In genomic region chr17:81833921-81834830, GRCh38 we compare ENCODE assay signal across 9 cellular contexts. TPM values are rescaled to one million over a fixed set of nuclear protein-coding genes. Genes with fewer than 3 reads are reported as not detected.
DNase-seq lines count a peak whose midpoint lies in the region; ATAC-seq and TF ChIP-seq lines count a peak whose summit lies in the region.
"Had no signal": no experiment of that assay in that cellular context is flagged by ENCODE, and none has a peak within 500 bp of the region (broad histone marks: within the 10 kb centered on the region; RNA-seq: fewer than 3 reads in every experiment).

No MANE protein-coding gene starts in this region.

- no peak for TF ChIP-seq EP300 in transverse colon (IDR thresholded peaks at IDR 0.05; ENCODE audit: low read depth)

- H3K27ac ChIP-seq in lower lobe of right lung (peak overlapping the region; percentile 94), transverse colon (peak overlapping the region; percentile 89 to 97 (median 92))

- no peak for TF ChIP-seq POLR2A in transverse colon (IDR thresholded peaks at IDR 0.05)

- CTCF ChIA-PET in activated naive CD4-positive, alpha-beta T cell treated with anti-CD3 and anti-CD28 coated beads, Interleukin-2, amount 10 ng/mL, durations not matched to agents 7 days and 5 days (lab: Charles Lee) = no interaction called here

- 82 to 90% methylated on average over 4 to 26 of the region's 31 CpGs for WGBS in transverse colon (ENCODE audit: low coverage in 1 of 2), 2 donors

- H3K4me1 ChIP-seq in lower lobe of right lung (peaks cover 24% of the 10 kb centered on the region), transverse colon (peaks cover 10 to 27% (median 21%) of the 10 kb centered on the region in 4 donors)

- TF ChIP-seq CTCF in astrocyte of the cerebellum (IDR thresholded peaks at IDR 0.05; ENCODE audit: low read depth, low read length, missing control alignments) (no peak), lower lobe of right lung (IDR thresholded peaks at IDR 0.05) (no peak), transverse colon (IDR thresholded peaks at IDR 0.05) (no peak)

- H3K36me3 Mint-ChIP-seq in activated naive CD4-positive, alpha-beta T cell treated with anti-CD3 and anti-CD28 coated beads, Interleukin-2, amount 10 ng/mL, durations not matched to agents 7 days and 5 days = no peaks in the 10 kb centered on the region

- H3K4me3 ChIP-seq in astrocyte of the cerebellum (ENCODE audit: low read depth, low read length) = peak overlapping the region; percentile 76
- H3K4me3 ChIP-seq in lower lobe of right lung = peak overlapping the region; percentile 78
- peak overlapping the region in 3 of 4 donors; percentile 42 to 80 (median 60) for H3K4me3 ChIP-seq in transverse colon

- peaks cover 24% of the 10 kb centered on the region for H3K4me1 Mint-ChIP-seq in activated naive CD4-positive, alpha-beta T cell treated with anti-CD3 and anti-CD28 coated beads, Interleukin-2, amount 10 ng/mL, durations not matched to agents 7 days and 5 days

- H3K27me3 ChIP-seq in lower lobe of right lung (ENCODE audit: low read depth) = no peaks in the 10 kb centered on the region
- H3K27me3 ChIP-seq in transverse colon = no peaks in the 10 kb centered on the region

- ATAC-seq in lower lobe of right lung = no peak
- ATAC-seq in GM19463 (IDR thresholded peaks at IDR 0.05; ENCODE audit: unreplicated experiment) = no peak
- ATAC-seq in HG02798 (IDR thresholded peaks at IDR 0.05; ENCODE audit: poor library complexity, unreplicated experiment) = no peak
- ATAC-seq in HG02840 (IDR thresholded peaks at IDR 0.05; ENCODE audit: low FRiP score, unreplicated experiment) = no peak

- H3K9me3 Mint-ChIP-seq in activated naive CD4-positive, alpha-beta T cell treated with anti-CD3 and anti-CD28 coated beads, Interleukin-2, amount 10 ng/mL, durations not matched to agents 7 days and 5 days = no peaks in the 10 kb centered on the region

- in situ Hi-C loops in astrocyte of the cerebellum (cut with HindIII; ENCODE audit: low sequenced_read_pairs) = no loop called here
- in situ Hi-C loops in transverse colon (cut with MboI; ENCODE audit: low pct_ligation_motif_present in 1 of 4, low pct_unique_long_range_greater_than_20kb in 1 of 4, low sequenced_read_pairs in 3 of 4) = no loop called here

- peaks cover 4% of the 10 kb centered on the region for H3K36me3 ChIP-seq in lower lobe of right lung
- no peaks in the 10 kb centered on the region for H3K36me3 ChIP-seq in transverse colon

- peak overlapping the region; percentile 84 for H3K27ac Mint-ChIP-seq in activated naive CD4-positive, alpha-beta T cell treated with anti-CD3 and anti-CD28 coated beads, Interleukin-2, amount 10 ng/mL, durations not matched to agents 7 days and 5 days

- intact Hi-C loops in lower lobe of right lung (cut with DNase I) = no loop called here
- intact Hi-C loops in transverse colon (cut with DNase I; ENCODE audit: low total_unique reads) = no loop called here

- H3K4me3 Mint-ChIP-seq in activated naive CD4-positive, alpha-beta T cell treated with anti-CD3 and anti-CD28 coated beads, Interleukin-2, amount 10 ng/mL, durations not matched to agents 7 days and 5 days = peak overlapping the region; percentile 72

- H3K27me3 Mint-ChIP-seq in activated naive CD4-positive, alpha-beta T cell treated with anti-CD3 and anti-CD28 coated beads, Interleukin-2, amount 10 ng/mL, durations not matched to agents 7 days and 5 days = no peaks in the 10 kb centered on the region

- DNase-seq in activated naive CD4-positive, alpha-beta T cell treated with anti-CD3 and anti-CD28 coated beads, Interleukin-2, amount 10 ng/mL, durations not matched to agents 7 days and 5 days = no peak
- no peak for DNase-seq in activated naive CD4-positive, alpha-beta T cell treated with anti-CD3 and anti-CD28 coated beads, Interleukin-2, amount 50 U/mL, for 16 hours
- DNase-seq in astrocyte of the cerebellum (ENCODE audit: low read depth) (no peak), lower lobe of right lung (no peak), transverse colon (no peak)
- DNase-seq: NCI-H345 had no signal

- H3K9me3 ChIP-seq in lower lobe of right lung = no peaks in the 10 kb centered on the region
- H3K9me3 ChIP-seq in transverse colon = no peaks in the 10 kb centered on the region

RNA-seq across cellular contexts. Expression of gene PPP1R27, which starts 0.7 kb away (rescaled TPM):
- total RNA-seq in lower lobe of right lung = not detected
- under 1 TPM in 1 of 4 donors, not detected in 3; 0.68 TPM for total RNA-seq in transverse colon

RNA-seq across cellular contexts. Expression of gene MCRIP1, which starts 1.1 kb away (rescaled TPM):
- total RNA-seq in lower lobe of right lung (69.2 TPM), transverse colon (10 to 100 TPM; 23.3 to 44.0 (median 33.2) TPM)

RNA-seq across cellular contexts. Expression of gene P4HB, which starts 26.2 kb away (rescaled TPM):
- 432 TPM for total RNA-seq in lower lobe of right lung
- 100 to 1,000 TPM; 486 to 732 (median 556) TPM for total RNA-seq in transverse colon

RNA-seq across cellular contexts. Expression of gene GCGR, which starts 30.2 kb away (rescaled TPM):
- total RNA-seq in lower lobe of right lung = not detected
- total RNA-seq in transverse colon = under 1 TPM in 2 of 4 donors, not detected in 2; 0.14 to 0.64 TPM

RNA-seq across cellular contexts. Expression of gene ARHGDIA, which starts 37.0 kb away (rescaled TPM):
- total RNA-seq in lower lobe of right lung (331 TPM), transverse colon (100 to 1,000 TPM; 189 to 480 (median 323) TPM)
